ENCODE assay signal across 1 cellular context in the genomic region with DNA sequence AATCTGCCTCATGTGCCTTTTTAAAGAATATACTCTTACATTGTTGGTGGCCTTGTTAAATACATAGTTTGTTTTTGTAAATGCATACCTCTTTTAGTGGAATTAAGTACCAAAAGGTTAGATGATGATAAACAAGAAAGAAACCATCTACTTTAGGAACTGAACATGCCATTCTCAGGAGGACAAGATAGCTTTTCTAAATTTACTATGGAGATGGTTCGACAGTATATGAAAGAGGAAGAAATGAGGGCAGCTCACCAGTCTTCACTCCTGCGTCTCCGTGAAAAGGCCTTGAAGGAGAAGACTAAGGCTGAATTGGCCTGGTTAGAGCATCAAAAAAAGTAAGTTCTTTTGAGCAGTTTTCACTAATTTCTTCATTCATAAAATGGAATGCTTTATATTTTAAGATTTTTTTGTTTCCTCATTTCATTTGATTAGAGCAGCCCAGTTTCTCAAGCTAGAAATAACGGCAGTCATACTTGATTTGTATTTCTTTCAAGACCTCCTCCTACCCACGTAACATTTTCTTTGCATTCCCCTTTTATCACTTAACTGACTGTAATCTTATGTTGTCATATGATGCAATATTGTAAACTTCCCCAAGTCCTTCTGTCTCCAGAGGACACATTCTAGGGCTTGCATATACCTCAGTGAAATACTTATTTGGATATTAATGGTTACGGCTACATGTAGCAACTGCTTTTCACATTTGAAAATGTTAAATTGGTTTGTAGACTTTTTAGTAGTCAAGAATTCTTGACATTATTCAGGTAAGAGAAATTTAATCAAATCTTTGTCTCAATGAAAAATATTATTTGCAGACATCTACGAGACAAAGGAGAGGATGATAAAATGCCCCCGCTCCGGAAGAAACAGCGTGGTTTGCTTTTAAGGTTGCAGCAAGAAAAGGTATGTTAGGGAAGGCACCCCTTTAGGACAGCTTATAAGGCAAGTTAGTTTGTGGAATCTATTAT.
TF ChIP-seq lines count a peak whose summit lies in the region.

No MANE protein-coding gene starts in this region.

TF ChIP-seq in GM23338, 12 proteins besides CTCF, POLR2A, EP300 and RAD21 (continued from another document):
- TF ChIP-seq, protein P1, sequence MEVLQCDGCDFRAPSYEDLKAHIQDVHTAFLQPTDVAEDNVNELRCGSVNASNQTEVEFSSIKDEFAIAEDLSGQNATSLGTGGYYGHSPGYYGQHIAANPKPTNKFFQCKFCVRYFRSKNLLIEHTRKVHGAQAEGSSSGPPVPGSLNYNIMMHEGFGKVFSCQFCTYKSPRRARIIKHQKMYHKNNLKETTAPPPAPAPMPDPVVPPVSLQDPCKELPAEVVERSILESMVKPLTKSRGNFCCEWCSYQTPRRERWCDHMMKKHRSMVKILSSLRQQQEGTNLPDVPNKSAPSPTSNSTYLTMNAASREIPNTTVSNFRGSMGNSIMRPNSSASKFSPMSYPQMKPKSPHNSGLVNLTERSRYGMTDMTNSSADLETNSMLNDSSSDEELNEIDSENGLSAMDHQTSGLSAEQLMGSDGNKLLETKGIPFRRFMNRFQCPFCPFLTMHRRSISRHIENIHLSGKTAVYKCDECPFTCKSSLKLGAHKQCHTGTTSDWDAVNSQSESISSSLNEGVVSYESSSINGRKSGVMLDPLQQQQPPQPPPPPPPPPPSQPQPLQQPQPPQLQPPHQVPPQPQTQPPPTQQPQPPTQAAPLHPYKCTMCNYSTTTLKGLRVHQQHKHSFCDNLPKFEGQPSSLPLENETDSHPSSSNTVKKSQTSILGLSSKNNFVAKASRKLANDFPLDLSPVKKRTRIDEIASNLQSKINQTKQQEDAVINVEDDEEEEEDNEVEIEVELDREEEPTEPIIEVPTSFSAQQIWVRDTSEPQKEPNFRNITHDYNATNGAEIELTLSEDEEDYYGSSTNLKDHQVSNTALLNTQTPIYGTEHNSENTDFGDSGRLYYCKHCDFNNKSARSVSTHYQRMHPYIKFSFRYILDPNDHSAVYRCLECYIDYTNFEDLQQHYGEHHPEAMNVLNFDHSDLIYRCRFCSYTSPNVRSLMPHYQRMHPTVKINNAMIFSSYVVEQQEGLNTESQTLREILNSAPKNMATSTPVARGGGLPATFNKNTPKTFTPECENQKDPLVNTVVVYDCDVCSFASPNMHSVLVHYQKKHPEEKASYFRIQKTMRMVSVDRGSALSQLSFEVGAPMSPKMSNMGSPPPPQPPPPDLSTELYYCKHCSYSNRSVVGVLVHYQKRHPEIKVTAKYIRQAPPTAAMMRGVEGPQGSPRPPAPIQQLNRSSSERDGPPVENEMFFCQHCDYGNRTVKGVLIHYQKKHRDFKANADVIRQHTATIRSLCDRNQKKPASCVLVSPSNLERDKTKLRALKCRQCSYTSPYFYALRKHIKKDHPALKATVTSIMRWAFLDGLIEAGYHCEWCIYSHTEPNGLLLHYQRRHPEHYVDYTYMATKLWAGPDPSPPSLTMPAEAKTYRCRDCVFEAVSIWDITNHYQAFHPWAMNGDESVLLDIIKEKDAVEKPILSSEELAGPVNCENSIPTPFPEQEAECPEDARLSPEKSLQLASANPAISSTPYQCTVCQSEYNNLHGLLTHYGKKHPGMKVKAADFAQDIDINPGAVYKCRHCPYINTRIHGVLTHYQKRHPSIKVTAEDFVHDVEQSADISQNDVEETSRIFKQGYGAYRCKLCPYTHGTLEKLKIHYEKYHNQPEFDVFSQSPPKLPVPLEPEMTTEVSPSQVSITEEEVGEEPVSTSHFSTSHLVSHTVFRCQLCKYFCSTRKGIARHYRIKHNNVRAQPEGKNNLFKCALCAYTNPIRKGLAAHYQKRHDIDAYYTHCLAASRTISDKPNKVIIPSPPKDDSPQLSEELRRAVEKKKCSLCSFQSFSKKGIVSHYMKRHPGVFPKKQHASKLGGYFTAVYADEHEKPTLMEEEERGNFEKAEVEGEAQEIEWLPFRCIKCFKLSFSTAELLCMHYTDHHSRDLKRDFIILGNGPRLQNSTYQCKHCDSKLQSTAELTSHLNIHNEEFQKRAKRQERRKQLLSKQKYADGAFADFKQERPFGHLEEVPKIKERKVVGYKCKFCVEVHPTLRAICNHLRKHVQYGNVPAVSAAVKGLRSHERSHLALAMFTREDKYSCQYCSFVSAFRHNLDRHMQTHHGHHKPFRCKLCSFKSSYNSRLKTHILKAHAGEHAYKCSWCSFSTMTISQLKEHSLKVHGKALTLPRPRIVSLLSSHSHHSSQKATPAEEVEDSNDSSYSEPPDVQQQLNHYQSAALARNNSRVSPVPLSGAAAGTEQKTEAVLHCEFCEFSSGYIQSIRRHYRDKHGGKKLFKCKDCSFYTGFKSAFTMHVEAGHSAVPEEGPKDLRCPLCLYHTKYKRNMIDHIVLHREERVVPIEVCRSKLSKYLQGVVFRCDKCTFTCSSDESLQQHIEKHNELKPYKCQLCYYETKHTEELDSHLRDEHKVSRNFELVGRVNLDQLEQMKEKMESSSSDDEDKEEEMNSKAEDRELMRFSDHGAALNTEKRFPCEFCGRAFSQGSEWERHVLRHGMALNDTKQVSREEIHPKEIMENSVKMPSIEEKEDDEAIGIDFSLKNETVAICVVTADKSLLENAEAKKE (CRISPR knock-in tag; IDR thresholded peaks at IDR 0.05): no peak
